In the genomic region with DNA sequence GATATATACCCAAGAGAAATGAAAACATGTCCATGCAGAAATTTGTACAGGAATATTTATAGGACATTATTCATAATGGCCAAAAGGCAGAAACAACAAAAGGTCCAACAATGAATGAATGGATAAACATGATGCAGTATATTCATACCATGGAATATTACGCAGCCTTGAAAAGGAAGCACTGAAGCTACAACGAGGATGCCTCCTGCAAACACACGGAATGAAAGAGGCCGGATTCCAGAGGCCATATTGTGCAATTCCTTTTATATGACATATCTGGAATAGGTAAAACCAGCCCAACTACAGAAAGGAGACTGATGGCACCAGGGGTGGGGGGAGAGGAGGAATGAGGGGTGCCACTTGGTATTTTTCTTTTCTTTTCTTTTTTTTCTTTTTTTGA, we compare ENCODE assay signal across 36 cellular contexts.
"Had no signal": no experiment of that assay in that cellular context is flagged by ENCODE, and none has a peak within 500 bp of the region (broad histone marks: within the 10 kb centered on the region; RNA-seq: fewer than 3 reads in every experiment).

No MANE protein-coding gene starts in this region.

- FAIRE-seq: astrocyte, TTC549 had no signal

- H3K27me3 ChIP-seq: adrenal gland, brain microvascular endothelial cell had no signal

- H3K36me3 Mint-ChIP-seq: activated CD4-positive, alpha-beta memory T cell treated with anti-CD3 and anti-CD28 coated beads for 36 hours; activated naive CD4-positive, alpha-beta T cell treated with anti-CD3 and anti-CD28 coated beads, Interleukin-2, amount 10 ng/mL, durations not matched to agents 7 days and 5 days; activated naive CD4-positive, alpha-beta T cell treated with anti-CD3 and anti-CD28 coated beads, Interleukin-2, amount 50 U/mL, for 72 hours; activated naive CD8-positive, alpha-beta T cell treated with anti-CD3 and anti-CD28 coated beads for 36 hours had no signal

- H3K27ac Mint-ChIP-seq: activated B cell treated with CpG ODN at 0.5 μM for 24 hours; activated CD4-positive, alpha-beta memory T cell treated with anti-CD3 and anti-CD28 coated beads for 36 hours; activated CD4-positive, alpha-beta T cell treated with anti-CD3 and anti-CD28 coated beads for 36 hours; activated CD8-positive, alpha-beta T cell treated with anti-CD3 and anti-CD28 coated beads for 36 hours; activated naive CD4-positive, alpha-beta T cell treated with anti-CD3 and anti-CD28 coated beads, Interleukin-2, amount 10 ng/mL, durations not matched to agents 7 days and 5 days; activated naive CD4-positive, alpha-beta T cell treated with anti-CD3 and anti-CD28 coated beads, Interleukin-2, amount 50 U/mL, for 72 hours; activated naive CD8-positive, alpha-beta T cell treated with anti-CD3 and anti-CD28 coated beads for 36 hours; activated T-cell treated with anti-CD3 and anti-CD28 coated beads, Interleukin-2, amount 50 U/mL, for 72 hours; activated T-helper 1 cell treated with anti-CD3 and anti-CD28 coated beads, Interleukin-12 subunit alpha, Interleukin-12 subunit beta, Interleukin-2, Interleukin-4 antibody, amounts not matched to agents 30 ng/mL and 10 ng/mL and 1 ng/mL, durations not matched to agents 14 hours and 24 hours and 36 hours; activated T-helper 17 cell treated with anti-CD3 and anti-CD28 coated beads, Interleukin-2, amount 50 U/mL, for 72 hours; T-helper 1 cell treated with Interleukin-12 subunit alpha and Interleukin-12 subunit beta and Interleukin-4 antibody, amounts not matched to agents 30 μg/mL and 1 μg/mL, for 36 hours; T-helper 2 cell treated with Interferon-gamma antibody and Interleukin-4, amounts not matched to agents 5 μg/mL and 100 μg/mL, for 36 hours had no signal

- H3K4me1 ChIP-seq: breast epithelium had no signal

- H3K36me3 ChIP-seq: adrenal gland, brain microvascular endothelial cell, breast epithelium had no signal

- H3K9me3 ChIP-seq: adrenal gland, body of pancreas, breast epithelium had no signal

- H3K9me3 Mint-ChIP-seq: activated B cell treated with CpG ODN at 0.5 μM for 24 hours; activated CD4-positive, alpha-beta memory T cell treated with anti-CD3 and anti-CD28 coated beads for 36 hours; activated CD8-positive, alpha-beta T cell treated with anti-CD3 and anti-CD28 coated beads for 36 hours; activated naive CD4-positive, alpha-beta T cell treated with anti-CD3 and anti-CD28 coated beads, Interleukin-2, amount 10 ng/mL, durations not matched to agents 7 days and 5 days; activated naive CD8-positive, alpha-beta T cell treated with anti-CD3 and anti-CD28 coated beads for 36 hours; activated T-helper 17 cell treated with anti-CD3 and anti-CD28 coated beads, Interleukin-2, amount 50 U/mL, for 72 hours; T-helper 1 cell treated with Interleukin-12 subunit alpha and Interleukin-12 subunit beta and Interleukin-4 antibody, amounts not matched to agents 30 μg/mL and 1 μg/mL, for 36 hours; T-helper 2 cell treated with Interferon-gamma antibody and Interleukin-4, amounts not matched to agents 5 μg/mL and 100 μg/mL, for 36 hours had no signal

- H3K27ac ChIP-seq: adrenal gland, body of pancreas, brain microvascular endothelial cell, breast epithelium, VCaP had no signal

- H3K4me3 ChIP-seq: adrenal gland, body of pancreas, breast epithelium had no signal

- DNase-seq: activated B cell treated with CpG ODN at 0.5 μM for 24 hours; activated CD4-positive, alpha-beta memory T cell treated with anti-CD3 and anti-CD28 coated beads for 36 hours; activated CD4-positive, alpha-beta T cell treated with anti-CD3 and anti-CD28 coated beads for 36 hours; activated CD4-positive, alpha-beta T cell treated with anti-CD3 and anti-CD28 coated beads for 48 hours; activated CD4-positive, alpha-beta T cell treated with anti-CD3 and anti-CD28 coated beads, Interleukin-2, amount 50 U/mL, for 1 hour; activated CD4-positive, alpha-beta T cell treated with anti-CD3 and anti-CD28 coated beads, Interleukin-2, amount 50 U/mL, for 4 hours; activated CD4-positive, CD25-positive, alpha-beta regulatory T cell treated with anti-CD3 and anti-CD28 coated beads, Interleukin-2, amount 50 U/mL, for 72 hours; activated CD8-positive, alpha-beta memory T cell treated with anti-CD3 and anti-CD28 coated beads, Interleukin-2, amount 50 U/mL, for 4 hours; activated CD8-positive, alpha-beta T cell treated with anti-CD3 and anti-CD28 coated beads for 36 hours; activated effector memory CD4-positive, alpha-beta T cell treated with anti-CD3 and anti-CD28 coated beads, Interleukin-2, amount 50 U/mL, for 16 hours; activated gamma-delta T cell treated with Interleukin-2 at 50 U/mL for 16 hours; activated naive CD4-positive, alpha-beta T cell; activated naive CD4-positive, alpha-beta T cell treated with anti-CD3 and anti-CD28 coated beads, Interleukin-2, amount 10 ng/mL, durations not matched to agents 7 days and 5 days; activated naive CD8-positive, alpha-beta T cell treated with anti-CD3 and anti-CD28 coated beads for 36 hours; activated T-cell treated with anti-CD3 and anti-CD28 coated beads for 4 hours; activated T-cell treated with anti-CD3 and anti-CD28 coated beads, Interleukin-2, amount 50 U/mL, for 1 hour; activated T-cell treated with anti-CD3 and anti-CD28 coated beads, Interleukin-2, amount 50 U/mL, for 4 hours; activated T-cell treated with anti-CD3 and anti-CD28 coated beads, Interleukin-2, amount 50 U/mL, for 72 hours; adrenal gland; amniotic stem cell; aorta; body of pancreas; brain microvascular endothelial cell; central memory CD4-positive, alpha-beta T cell; T-helper 1 cell; T-helper 2 cell; T-helper 9 cell had no signal

- ATAC-seq: activated CD4-positive, alpha-beta T cell treated with anti-CD3 and anti-CD28 coated beads for 36 hours; activated CD8-positive, alpha-beta T cell treated with anti-CD3 and anti-CD28 coated beads for 36 hours; activated naive CD4-positive, alpha-beta T cell treated with anti-CD3 and anti-CD28 coated beads, Interleukin-2, amount 50 U/mL, for 72 hours; activated T-cell treated with anti-CD3 and anti-CD28 coated beads, Interleukin-2, amount 50 U/mL, for 4 hours; activated T-cell treated with anti-CD3 and anti-CD28 coated beads, Interleukin-2, amount 50 U/mL, for 72 hours; activated T-helper 17 cell treated with anti-CD3 and anti-CD28 coated beads, Interleukin-2, amount 50 U/mL, for 72 hours; body of pancreas had no signal

- H3K4me3 Mint-ChIP-seq: activated B cell treated with CpG ODN at 0.5 μM for 24 hours; activated CD4-positive, alpha-beta memory T cell treated with anti-CD3 and anti-CD28 coated beads for 36 hours; activated CD4-positive, alpha-beta T cell treated with anti-CD3 and anti-CD28 coated beads for 36 hours; activated CD8-positive, alpha-beta T cell treated with anti-CD3 and anti-CD28 coated beads for 36 hours; activated naive CD4-positive, alpha-beta T cell treated with anti-CD3 and anti-CD28 coated beads, Interleukin-2, amount 10 ng/mL, durations not matched to agents 7 days and 5 days; activated naive CD8-positive, alpha-beta T cell treated with anti-CD3 and anti-CD28 coated beads for 36 hours; activated T-cell treated with anti-CD3 and anti-CD28 coated beads, Interleukin-2, amount 50 U/mL, for 4 hours; activated T-cell treated with anti-CD3 and anti-CD28 coated beads, Interleukin-2, amount 50 U/mL, for 72 hours; activated T-helper 1 cell treated with anti-CD3 and anti-CD28 coated beads, Interleukin-12 subunit alpha, Interleukin-12 subunit beta, Interleukin-2, Interleukin-4 antibody, amounts not matched to agents 30 ng/mL and 10 ng/mL and 1 ng/mL, durations not matched to agents 14 hours and 24 hours and 36 hours; activated T-helper 17 cell treated with anti-CD3 and anti-CD28 coated beads, Interleukin-2, amount 50 U/mL, for 72 hours; T-helper 1 cell treated with Interleukin-12 subunit alpha and Interleukin-12 subunit beta and Interleukin-4 antibody, amounts not matched to agents 30 μg/mL and 1 μg/mL, for 36 hours; T-helper 2 cell treated with Interferon-gamma antibody and Interleukin-4, amounts not matched to agents 5 μg/mL and 100 μg/mL, for 36 hours had no signal
